Comparison of ENCODE assay signal across 8 cellular contexts in the genomic region with DNA sequence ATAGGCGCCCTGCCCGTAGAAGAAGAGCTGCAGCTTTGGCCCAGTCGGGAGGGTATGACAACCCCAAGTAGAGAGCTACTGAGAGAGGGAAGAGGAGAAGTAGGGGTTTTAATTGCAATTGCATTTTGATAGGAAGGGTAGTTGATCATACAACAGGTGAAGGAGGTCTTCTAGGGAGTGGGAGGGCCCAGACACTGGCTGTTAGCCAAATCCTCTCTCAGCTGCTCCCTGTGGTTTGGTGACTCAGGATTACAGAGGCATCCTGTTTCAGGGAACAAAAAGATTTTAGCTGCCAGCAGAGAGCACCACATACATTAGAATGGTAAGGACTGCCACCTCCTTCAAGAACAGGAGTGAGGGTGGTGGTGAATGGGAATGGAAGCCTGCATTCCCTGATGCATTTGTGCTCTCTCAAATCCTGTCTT.
DNase-seq lines count a peak whose midpoint lies in the region; ATAC-seq and TF ChIP-seq lines count a peak whose summit lies in the region.

No MANE protein-coding gene starts in this region.

- TF ChIP-seq CTCF in AG09319 (IDR thresholded peaks at IDR 0.05; ENCODE audit: low read depth, low read length) (peak; percentile 35), hepatocyte (IDR thresholded peaks at IDR 0.05; ENCODE audit: poor library complexity) (peak; percentile 70), gastrocnemius medialis (IDR thresholded peaks at IDR 0.05 in 4 of 5, conservative IDR thresholded peaks at IDR 0.05 in 1 of 5) (peak in 2 of 5 experiments; percentile 8 to 16)

- H3K9me3 ChIP-seq in hepatocyte (ENCODE audit: low read depth) (no peaks in the 10 kb centered on the region), gastrocnemius medialis (no peaks in the 10 kb centered on the region)

- H3K79me2 ChIP-seq in hepatocyte, result no peaks in the 10 kb centered on the region

- in situ Hi-C loops in gastrocnemius medialis (cut with MboI; ENCODE audit: low sequenced_read_pairs in 4 of 4), result loop anchor here in 1 of 4 donors (25.0 kb wide), 1 partner anchor 415 kb away; the partner anchor contains the start of gene THBS1

- no peak overlapping the region for H3K4me3 ChIP-seq in hepatocyte
- H3K4me3 ChIP-seq in gastrocnemius medialis, result no peak overlapping the region

- peak overlapping the region; percentile 76 for H3K27ac ChIP-seq in hepatocyte
- peak overlapping the region in 1 of 4 donors; percentile 40 for H3K27ac ChIP-seq in gastrocnemius medialis

- no peaks in the 10 kb centered on the region for H3K36me3 ChIP-seq in hepatocyte (replicated peaks; ENCODE audit: insufficient read depth, low read depth)
- no peaks in the 10 kb centered on the region for H3K36me3 ChIP-seq in gastrocnemius medialis

- CTCF ChIA-PET in HEK293T (lab: Yijun Ruan, JAX), result no interaction called here

- WGBS in hepatocyte (ENCODE audit: low lambda C conversion rate, missing lambda C conversion rate), result 87% methylated on average over 3 of the region's 3 CpGs

- H3K4me2 ChIP-seq in hepatocyte, result no peak overlapping the region

- no peak for TF ChIP-seq POLR2A in gastrocnemius medialis (IDR thresholded peaks at IDR 0.05)

- peak; percentile 71 to 81 for ATAC-seq in gastrocnemius medialis
- ATAC-seq in GM21360 (IDR thresholded peaks at IDR 0.05; ENCODE audit: unreplicated experiment), result no peak
- no peak for ATAC-seq in GM19351 (IDR thresholded peaks at IDR 0.05; ENCODE audit: unreplicated experiment)

- H4K20me1 ChIP-seq in hepatocyte (ENCODE audit: insufficient read depth, poor library complexity, severe bottlenecking), result no peaks in the 10 kb centered on the region

- H3K27me3 ChIP-seq in hepatocyte (no peaks in the 10 kb centered on the region), gastrocnemius medialis (no peaks in the 10 kb centered on the region)

- peaks cover 7% of the 10 kb centered on the region for H3K4me1 ChIP-seq in hepatocyte (ENCODE audit: insufficient read depth)
- no peaks in the 10 kb centered on the region for H3K4me1 ChIP-seq in gastrocnemius medialis

- no peak overlapping the region for H2AFZ ChIP-seq in hepatocyte

- intact Hi-C loops in gastrocnemius medialis (cut with DNase I; ENCODE audit: low total_unique reads), result loop anchor here (2.0 to 5.0 kb wide), 2 partner anchors 407 to 585 kb away; no protein-coding TSS in a partner anchor

- no peaks in the 10 kb centered on the region for H3K9me2 ChIP-seq in hepatocyte (replicated peaks; ENCODE audit: insufficient read depth)

- DNase-seq in AG09319 (ENCODE audit: extremely low read depth, low read depth), result peak; percentile 93
- peak; percentile 40 for DNase-seq in HEK293T (ENCODE audit: extremely low spot score)
- DNase-seq in NCI-H510A (lab: John Stamatoyannopoulos, UW), result peak; percentile 76
- peak; percentile 80 for DNase-seq in amniotic stem cell (lab: John Stamatoyannopoulos, UW)
- DNase-seq in hepatocyte (ENCODE audit: low spot score), result peak; percentile 85
- peak; percentile 6 to 52 for DNase-seq in gastrocnemius medialis

- POLR2A ChIA-PET in HEK293T (lab: Yijun Ruan, JAX), result no interaction called here

TF ChIP-seq in HEK293T, 16 proteins besides CTCF, POLR2A, EP300 and RAD21:
- no peak for TF ChIP-seq FOXM1 (IDR thresholded peaks at IDR 0.05; ENCODE audit: borderline replicate concordance)
TF ChIP-seq in HEK293T: peak in this region for 0.

Comparison
In these comparisons a context has a peak if more than half of its experiments do, and no peak if none do; other contexts are left out.
1. DNase-seq: peak in every context shown above with its lines; median percentile 93 in AG09319; 85 in hepatocyte; 80 in amniotic stem cell; 76 in NCI-H510A; 40 in HEK293T; 29 in gastrocnemius medialis.
2. ATAC-seq: peak in gastrocnemius medialis (2 of 2); none in GM21360 (single experiment) and GM19351 (single experiment).